In genomic region chr6:3281669-3282460, GRCh38 we compare ENCODE assay signal across 10 cellular contexts. TPM values are rescaled to one million over a fixed set of nuclear protein-coding genes. Genes with fewer than 3 reads are reported as not detected.
A peak's percentile ranks its signal among the peaks of the same experiment; 100 is the strongest.
DNase-seq lines count a peak whose midpoint lies in the region; ATAC-seq and TF ChIP-seq lines count a peak whose summit lies in the region.
"Had no signal": no experiment of that assay in that cellular context is flagged by ENCODE, and none has a peak within 500 bp of the region (broad histone marks: within the 10 kb centered on the region; RNA-seq: fewer than 3 reads in every experiment).

No MANE protein-coding gene starts in this region.

- no peaks in the 10 kb centered on the region for H3K9me3 Mint-ChIP-seq in activated T-helper 17 cell treated with anti-CD3 and anti-CD28 coated beads, Interleukin-2, amount 50 U/mL, for 72 hours
- no peaks in the 10 kb centered on the region for H3K9me3 Mint-ChIP-seq in activated CD8-positive, alpha-beta memory T cell treated with anti-CD3 and anti-CD28 coated beads, Interleukin-2, amount 10 ng/mL, durations not matched to agents 7 days and 5 days (ENCODE audit: low read depth)

- H3K27me3 ChIP-seq in foreskin keratinocyte: no peaks in the 10 kb centered on the region

- TF ChIP-seq CTCF in foreskin keratinocyte (conservative IDR thresholded peaks at IDR 0.05): peak; percentile 52

- H3K4me1 ChIP-seq in foreskin keratinocyte: peaks cover 4% of the 10 kb centered on the region

- ATAC-seq in activated T-helper 17 cell treated with anti-CD3 and anti-CD28 coated beads, Interleukin-2, amount 50 U/mL, for 72 hours (replicated peaks): peak; percentile 23
- ATAC-seq in foreskin keratinocyte (peak; percentile 91), HG02588 (IDR thresholded peaks at IDR 0.05; ENCODE audit: unreplicated experiment) (no peak), GM19324 (IDR thresholded peaks at IDR 0.05; ENCODE audit: low FRiP score, unreplicated experiment) (no peak)
- no peak for ATAC-seq in activated CD8-positive, alpha-beta memory T cell treated with anti-CD3 and anti-CD28 coated beads, Interleukin-2, amount 10 ng/mL, durations not matched to agents 7 days and 5 days

- no peak overlapping the region for H3K27ac ChIP-seq in foreskin keratinocyte

- intact Hi-C loops in posterior vena cava (cut with DNase I): loop anchor here (2.0 to 10.0 kb wide), 4 partner anchors 173 to 733 kb away; partner anchors contain the start of gene SLC22A23 (in 2 of the 2)

- no peaks in the 10 kb centered on the region for H3K36me3 Mint-ChIP-seq in activated T-helper 17 cell treated with anti-CD3 and anti-CD28 coated beads, Interleukin-2, amount 50 U/mL, for 72 hours (ENCODE audit: low read depth)
- H3K36me3 Mint-ChIP-seq in activated CD8-positive, alpha-beta memory T cell treated with anti-CD3 and anti-CD28 coated beads, Interleukin-2, amount 10 ng/mL, durations not matched to agents 7 days and 5 days: no peaks in the 10 kb centered on the region

- CTCF ChIA-PET in activated CD8-positive, alpha-beta memory T cell treated with anti-CD3 and anti-CD28 coated beads, Interleukin-2, amount 10 ng/mL, durations not matched to agents 7 days and 5 days (lab: Charles Lee): interaction anchor here (0.6 to 3.6 kb wide), 3 partner anchors 10 to 449 kb away, joined by 3 to 59 read pairs (median 3); no protein-coding TSS in a partner anchor

- peak; percentile 82 for DNase-seq in EH (ENCODE audit: low read depth)
- DNase-seq in foreskin keratinocyte: peak; percentile 90 to 96
- peak; percentile 80 for DNase-seq in posterior vena cava (ENCODE audit: low spot score)
- DNase-seq in activated CD8-positive, alpha-beta memory T cell treated with anti-CD3 and anti-CD28 coated beads, Interleukin-2, amount 10 ng/mL, durations not matched to agents 7 days and 5 days: no peak
- no peak for DNase-seq in NCI-H1092 (lab: John Stamatoyannopoulos, UW)
- DNase-seq: activated CD4-positive, alpha-beta T cell treated with anti-CD3 and anti-CD28 coated beads for 1 hour; DMS79 treated with DMSO at 0.1 percent for 48 hours had no signal

- no peaks in the 10 kb centered on the region for H3K27me3 Mint-ChIP-seq in activated T-helper 17 cell treated with anti-CD3 and anti-CD28 coated beads, Interleukin-2, amount 50 U/mL, for 72 hours
- H3K27me3 Mint-ChIP-seq in activated CD8-positive, alpha-beta memory T cell treated with anti-CD3 and anti-CD28 coated beads, Interleukin-2, amount 10 ng/mL, durations not matched to agents 7 days and 5 days: no peaks in the 10 kb centered on the region

- H3K4me1 Mint-ChIP-seq in activated T-helper 17 cell treated with anti-CD3 and anti-CD28 coated beads, Interleukin-2, amount 50 U/mL, for 72 hours: no peaks in the 10 kb centered on the region
- H3K4me1 Mint-ChIP-seq in activated CD8-positive, alpha-beta memory T cell treated with anti-CD3 and anti-CD28 coated beads, Interleukin-2, amount 10 ng/mL, durations not matched to agents 7 days and 5 days: no peaks in the 10 kb centered on the region

- H3K4me3 Mint-ChIP-seq in activated T-helper 17 cell treated with anti-CD3 and anti-CD28 coated beads, Interleukin-2, amount 50 U/mL, for 72 hours: no peak overlapping the region
- no peak overlapping the region for H3K4me3 Mint-ChIP-seq in activated CD8-positive, alpha-beta memory T cell treated with anti-CD3 and anti-CD28 coated beads, Interleukin-2, amount 10 ng/mL, durations not matched to agents 7 days and 5 days

- no peak overlapping the region for H3K27ac Mint-ChIP-seq in activated T-helper 17 cell treated with anti-CD3 and anti-CD28 coated beads, Interleukin-2, amount 50 U/mL, for 72 hours
- H3K27ac Mint-ChIP-seq in activated CD8-positive, alpha-beta memory T cell treated with anti-CD3 and anti-CD28 coated beads, Interleukin-2, amount 10 ng/mL, durations not matched to agents 7 days and 5 days: no peak overlapping the region

RNA-seq across cellular contexts. Expression of gene PSMG4, which starts 23.1 kb away (rescaled TPM):
- 10 to 100 TPM; 17.0 to 24.7 TPM for total RNA-seq in activated T-helper 17 cell treated with anti-CD3 and anti-CD28 coated beads, Interleukin-2, amount 50 U/mL, for 72 hours
- 19.2 and 20.1 TPM in 2 replicates for total RNA-seq in foreskin keratinocyte
- polyA plus RNA-seq in foreskin keratinocyte: 25.1 and 32.0 TPM in 2 replicates
- total RNA-seq in posterior vena cava: 10 to 100 TPM; 14.3 to 18.0 TPM
- total RNA-seq in activated CD8-positive, alpha-beta memory T cell treated with anti-CD3 and anti-CD28 coated beads, Interleukin-2, amount 10 ng/mL, durations not matched to agents 7 days and 5 days: 10 to 100 TPM; 24.4 TPM

RNA-seq across cellular contexts. Expression of gene TUBB2B, which starts 54.4 kb away (rescaled TPM):
- total RNA-seq in activated T-helper 17 cell treated with anti-CD3 and anti-CD28 coated beads, Interleukin-2, amount 50 U/mL, for 72 hours: under 1 TPM in 1 of 2 donors, not detected in 1; 0.35 TPM
- total RNA-seq in foreskin keratinocyte (1.2 TPM in 1 of 2 replicates, not detected in the other), posterior vena cava (1 to 10 TPM; 3.0 to 5.7 TPM)
- 0.04 and 0.85 TPM in 2 replicates for polyA plus RNA-seq in foreskin keratinocyte
- total RNA-seq in activated CD8-positive, alpha-beta memory T cell treated with anti-CD3 and anti-CD28 coated beads, Interleukin-2, amount 10 ng/mL, durations not matched to agents 7 days and 5 days: not detected

Comparison
In these comparisons a context has a peak if more than half of its experiments do, and no peak if none do; other contexts are left out.
1. DNase-seq: peak in EH (single experiment), foreskin keratinocyte (2 of 2) and posterior vena cava (single experiment); none in activated CD8-positive, alpha-beta memory T cell treated with anti-CD3 and anti-CD28 coated beads, Interleukin-2, amount 10 ng/mL, durations not matched to agents 7 days and 5 days (single experiment) and NCI-H1092 (single experiment).
2. ATAC-seq: peak in activated T-helper 17 cell treated with anti-CD3 and anti-CD28 coated beads, Interleukin-2, amount 50 U/mL, for 72 hours (single experiment) and foreskin keratinocyte (single experiment); none in activated CD8-positive, alpha-beta memory T cell treated with anti-CD3 and anti-CD28 coated beads, Interleukin-2, amount 10 ng/mL, durations not matched to agents 7 days and 5 days (single experiment), HG02588 (single experiment) and GM19324 (single experiment).